ENCODE assay signal across 12 cellular contexts in the genomic region with DNA sequence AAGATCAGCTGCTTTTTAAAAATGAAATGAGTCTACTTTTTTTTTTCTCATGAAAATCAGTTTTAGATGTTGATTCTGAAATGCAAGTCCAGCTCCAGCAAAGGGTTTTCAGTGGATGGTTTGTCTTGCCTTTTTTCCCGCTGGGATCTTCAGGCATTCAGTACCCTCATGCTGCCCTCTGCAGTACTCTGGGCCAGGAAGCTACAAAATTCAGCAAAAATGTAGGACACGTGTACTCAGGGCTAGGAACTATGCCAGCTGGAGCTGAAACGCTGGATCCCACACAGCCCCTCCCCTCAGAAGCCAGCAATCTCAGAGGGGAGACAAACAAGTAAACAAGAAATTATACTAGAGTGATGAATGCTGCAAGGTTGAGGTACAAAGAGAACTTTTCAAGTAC.
DNase-seq lines count a peak whose midpoint lies in the region; TF ChIP-seq lines count a peak whose summit lies in the region.
"Had no signal": no experiment of that assay in that cellular context is flagged by ENCODE, and none has a peak within 500 bp of the region (broad histone marks: within the 10 kb centered on the region; RNA-seq: fewer than 3 reads in every experiment).

No MANE protein-coding gene starts in this region.

- TF ChIP-seq CTCF in AG09319 (IDR thresholded peaks at IDR 0.05; ENCODE audit: low read depth, low read length), result peak; percentile 48
- peak; percentile 19 for TF ChIP-seq CTCF in brain microvascular endothelial cell (IDR thresholded peaks at IDR 0.05; ENCODE audit: low read depth, low read length, missing control alignments)
- no peak for TF ChIP-seq CTCF in tibial artery (IDR thresholded peaks at IDR 0.05)

- H3K27me3 ChIP-seq in brain microvascular endothelial cell (replicated peaks) (no peaks in the 10 kb centered on the region), mesendoderm (ENCODE audit: insufficient read depth, low read length, poor library complexity) (no peaks in the 10 kb centered on the region), tibial artery (no peaks in the 10 kb centered on the region)

- intact Hi-C loops in tibial artery (cut with DNase I; ENCODE audit: low total_unique reads), result no loop called here

- H3K79me2 ChIP-seq in mesendoderm (ENCODE audit: control insufficient read depth, insufficient read depth, low read length), result no peaks in the 10 kb centered on the region

- no peak overlapping the region for H3K18ac ChIP-seq in mesendoderm (ENCODE audit: low read length)

- H2BK120ac ChIP-seq in mesendoderm (ENCODE audit: low read depth, low read length), result no peak overlapping the region

- H3K4me2 ChIP-seq in mesendoderm (ENCODE audit: low read length), result no peak overlapping the region

- H3K23ac ChIP-seq in mesendoderm (ENCODE audit: low read length), result no peak overlapping the region

- H3K56ac ChIP-seq in mesendoderm (ENCODE audit: low read length), result peak overlapping the region; percentile 27

- H3K4me1 ChIP-seq in mesendoderm (ENCODE audit: control insufficient read depth, low read depth, low read length) (peaks cover 4% of the 10 kb centered on the region), tibial artery (no peaks in the 10 kb centered on the region)

- no peaks in the 10 kb centered on the region for H3K9me3 ChIP-seq in tibial artery

- no CpG with 5 or more reads among the region's 3 CpGs for WGBS in mesendoderm (ENCODE audit: extremely low coverage, insufficient coverage, low lambda C conversion rate)

- H3K36me3 ChIP-seq in brain microvascular endothelial cell (replicated peaks), result no peaks in the 10 kb centered on the region
- H3K36me3 ChIP-seq in mesendoderm (ENCODE audit: control insufficient read depth, insufficient read depth, low read length), result no peaks in the 10 kb centered on the region
- H3K36me3 ChIP-seq in tibial artery, result no peaks in the 10 kb centered on the region

- no peak overlapping the region for H2BK15ac ChIP-seq in mesendoderm (replicated peaks; ENCODE audit: low read depth)

- no peaks in the 10 kb centered on the region for H3K79me1 ChIP-seq in mesendoderm (ENCODE audit: low read length)

- no peak overlapping the region for H3K27ac ChIP-seq in brain microvascular endothelial cell
- H3K27ac ChIP-seq in mesendoderm (ENCODE audit: low read depth, low read length), result no peak overlapping the region
- no peak overlapping the region for H3K27ac ChIP-seq in tibial artery

- in situ Hi-C loops in brain microvascular endothelial cell (cut with HindIII; ENCODE audit: low pct_ligation_motif_present, low sequenced_read_pairs), result no loop called here

- DNase-seq in AG09319 (ENCODE audit: extremely low read depth, low read depth) (peak; percentile 19), HT1080 (ENCODE audit: low read depth) (peak; percentile 17), brain microvascular endothelial cell (no peak), mesendoderm (peak; percentile 26), activated gamma-delta T cell (lab: John Stamatoyannopoulos, UW) (no peak), tibial artery (no peak), DMS114 treated with DMSO at 0.1 percent for 48 hours (lab: John Stamatoyannopoulos, UW; ENCODE audit: unreplicated experiment) (no peak), GM19240 (ENCODE audit: insufficient read length, low spot score) (no peak)
- DNase-seq: activated CD8-positive, alpha-beta memory T cell treated with anti-CD3 and anti-CD28 coated beads for 24 hours; CD4-positive, alpha-beta memory T cell; NK-92 treated with Interleukin-12 subunit alpha and Interleukin-12 subunit beta, amount 100 ng/mL, for 24 hours; stimulated activated CD4-positive, alpha-beta T cell treated with anti-CD3 and anti-CD28 coated beads, Interleukin-2, amount 100 ng/mL, for 24 hours had no signal

- no peak overlapping the region for H4K8ac ChIP-seq in mesendoderm (ENCODE audit: low read depth, low read length)

- no peak overlapping the region for H2BK5ac ChIP-seq in mesendoderm (ENCODE audit: low read length)

- H2AK5ac ChIP-seq in mesendoderm (ENCODE audit: low read length), result no peak overlapping the region

- no peak overlapping the region for H4K5ac ChIP-seq in mesendoderm (ENCODE audit: low read length)

- H3K9ac ChIP-seq in mesendoderm (ENCODE audit: low read length), result no peak overlapping the region

- no peak overlapping the region for H3K4ac ChIP-seq in mesendoderm (ENCODE audit: low read depth, low read length)

- H3K4me3 ChIP-seq in brain microvascular endothelial cell (ENCODE audit: low read depth, low read length) (no peak overlapping the region), mesendoderm (ENCODE audit: low read length) (no peak overlapping the region), tibial artery (no peak overlapping the region)

Comparison
In these comparisons a context has a peak if more than half of its experiments do, and no peak if none do; other contexts are left out.
1. DNase-seq: peak in AG09319 (single experiment), HT1080 (single experiment) and mesendoderm (single experiment); none in brain microvascular endothelial cell (single experiment), activated gamma-delta T cell (single experiment), tibial artery (0 of 2), DMS114 treated with DMSO at 0.1 percent for 48 hours (single experiment) and GM19240 (single experiment).
2. CTCF ChIP-seq: peak in AG09319 (single experiment) and brain microvascular endothelial cell (single experiment); none in tibial artery (0 of 2).